ENCODE assay signal across 10 cellular contexts in genomic region chr11:15113381-15113780, GRCh38. TPM values are rescaled to one million over a fixed set of nuclear protein-coding genes. Genes with fewer than 3 reads are reported as not detected.
DNase-seq lines count a peak whose midpoint lies in the region; ATAC-seq and TF ChIP-seq lines count a peak whose summit lies in the region.
"Had no signal": no experiment of that assay in that cellular context is flagged by ENCODE, and none has a peak within 500 bp of the region (broad histone marks: within the 10 kb centered on the region; RNA-seq: fewer than 3 reads in every experiment).

No MANE protein-coding gene starts in this region.

- H3K9me3 ChIP-seq in MM.1S (replicated peaks; ENCODE audit: insufficient read depth, low read length) (no peaks in the 10 kb centered on the region), mesenchymal stem cell (ENCODE audit: control insufficient read depth, low read length) (no peaks in the 10 kb centered on the region)
- H3K9me3 ChIP-seq: left lung had no signal

- peak overlapping the region; percentile 71 for H3K27ac ChIP-seq in MM.1S (ENCODE audit: low read length)
- H3K27ac ChIP-seq in mesenchymal stem cell (ENCODE audit: low read length, poor library complexity, severe bottlenecking) = no peak overlapping the region
- no peak overlapping the region for H3K27ac ChIP-seq in caudate nucleus (ENCODE audit: low read depth, low read length)
- H3K27ac ChIP-seq: left lung had no signal

- H3K9me2 ChIP-seq in MM.1S (replicated peaks; ENCODE audit: insufficient read depth, low read length) = no peaks in the 10 kb centered on the region

- H3K18ac ChIP-seq in mesenchymal stem cell (ENCODE audit: low read depth in 1 of 2, low read length in 2 of 2) = peak overlapping the region; percentile 3 to 48

- no peak overlapping the region for H3K23ac ChIP-seq in mesenchymal stem cell (ENCODE audit: low read length in 2 of 2)

- H3K4me3 ChIP-seq in MM.1S (ENCODE audit: low read length) = no peak overlapping the region
- H3K4me3 ChIP-seq in mesenchymal stem cell (ENCODE audit: insufficient read depth in 1 of 2, low read depth in 1 of 2, low read length in 2 of 2) = no peak overlapping the region
- H3K4me3 ChIP-seq: left lung had no signal

- H3F3A ChIP-seq in MM.1S (ENCODE audit: insufficient read depth, low read length) = peaks cover 4% of the 10 kb centered on the region; the same call in 1 of the 2 replicates

- H3K9me3 Mint-ChIP-seq in endothelial cell (ENCODE audit: unreplicated experiment) = no peaks in the 10 kb centered on the region

- no peak overlapping the region for H3K27ac Mint-ChIP-seq in endothelial cell (ENCODE audit: unreplicated experiment)

- no peaks in the 10 kb centered on the region for H3K79me2 ChIP-seq in MM.1S (ENCODE audit: low read length)

- peaks cover 19% of the 10 kb centered on the region for H3K27me3 Mint-ChIP-seq in endothelial cell (ENCODE audit: unreplicated experiment)

- H3K14ac ChIP-seq in mesenchymal stem cell (ENCODE audit: low read length in 2 of 2) = no peak overlapping the region

- WGBS in mesenchymal stem cell = 98% methylated on average over 5 of the region's 5 CpGs

- TF ChIP-seq CTCF in MM.1S (IDR thresholded peaks at IDR 0.05; ENCODE audit: low read length) (no peak), endothelial cell (IDR thresholded peaks at IDR 0.05; ENCODE audit: unreplicated experiment) (no peak)

- H3K4ac ChIP-seq in mesenchymal stem cell (ENCODE audit: low read depth in 1 of 2, low read length in 2 of 2) = peak overlapping the region in 1 of 2 experiments; percentile 11

- H2BK15ac ChIP-seq in mesenchymal stem cell (ENCODE audit: low read depth, poor library complexity, severe bottlenecking) = peak overlapping the region; percentile 26

- H2BK120ac ChIP-seq in mesenchymal stem cell (ENCODE audit: low read depth, low read length) = no peak overlapping the region

- no peaks in the 10 kb centered on the region for H4K20me1 ChIP-seq in MM.1S (ENCODE audit: insufficient read depth, low read length)

- no peak overlapping the region for H4K91ac ChIP-seq in mesenchymal stem cell (ENCODE audit: low read length)

- H4K8ac ChIP-seq in mesenchymal stem cell (ENCODE audit: low read length) = no peak overlapping the region

- no peaks in the 10 kb centered on the region for H3K79me1 ChIP-seq in mesenchymal stem cell (replicated peaks; ENCODE audit: low read length, poor library complexity, severe bottlenecking)

- no peak overlapping the region for H2AK5ac ChIP-seq in mesenchymal stem cell (ENCODE audit: low read length, severe bottlenecking)

- H3K36me3 ChIP-seq in MM.1S (replicated peaks; ENCODE audit: insufficient read depth, low read length) = no peaks in the 10 kb centered on the region
- no peaks in the 10 kb centered on the region for H3K36me3 ChIP-seq in mesenchymal stem cell (ENCODE audit: control insufficient read depth in 1 of 2, insufficient read depth in 2 of 2, low read depth in 1 of 2, low read length in 2 of 2)
- H3K36me3 ChIP-seq: left lung had no signal

- H2AFZ ChIP-seq in MM.1S (ENCODE audit: low read length) (peak overlapping the region; percentile 64), mesenchymal stem cell (ENCODE audit: low read depth, low read length) (no peak overlapping the region)

- H2BK12ac ChIP-seq in mesenchymal stem cell (ENCODE audit: low read length in 2 of 2) = peak overlapping the region in 1 of 2 experiments; percentile 2

- H3K4me3 Mint-ChIP-seq in endothelial cell (ENCODE audit: unreplicated experiment) = no peak overlapping the region

- H3K27me3 ChIP-seq in MM.1S (replicated peaks; ENCODE audit: insufficient read depth, low read length) (no peaks in the 10 kb centered on the region), mesenchymal stem cell (ENCODE audit: control insufficient read depth in 1 of 2, insufficient read depth in 1 of 2, low read length in 2 of 2) (peaks cover 6 to 28% of the 10 kb centered on the region in 2 experiments)

- H2BK5ac ChIP-seq in mesenchymal stem cell (ENCODE audit: low read depth, low read length, poor library complexity, severe bottlenecking) = no peak overlapping the region

- ATAC-seq in GM18861 (IDR thresholded peaks at IDR 0.05; ENCODE audit: unreplicated experiment) (peak; percentile 96), HG02623 (IDR thresholded peaks at IDR 0.05; ENCODE audit: unreplicated experiment) (peak; percentile 95)
- ATAC-seq: left lung had no signal

- peaks cover 4% of the 10 kb centered on the region for H3K4me1 Mint-ChIP-seq in endothelial cell (ENCODE audit: unreplicated experiment)

- H3K4me2 ChIP-seq in MM.1S (ENCODE audit: low read depth, low read length) = peak overlapping the region; percentile 54
- H3K4me2 ChIP-seq in mesenchymal stem cell (ENCODE audit: low read length, poor library complexity, severe bottlenecking) = no peak overlapping the region

- DNase-seq in MM.1S (peak; percentile 82), mesenchymal stem cell (no peak), NCI-H345 (lab: John Stamatoyannopoulos, UW) (no peak), NCI-H1694 treated with DMSO at 0.1 percent for 48 hours (lab: John Stamatoyannopoulos, UW) (no peak), caudate nucleus (lab: John Stamatoyannopoulos, UW) (no peak), endothelial cell (ENCODE audit: low spot score) (no peak)

- H3K4me1 ChIP-seq in MM.1S (ENCODE audit: low read length) = peaks cover 11% of the 10 kb centered on the region
- H3K4me1 ChIP-seq in mesenchymal stem cell (ENCODE audit: control insufficient read depth, insufficient read depth, low read depth, low read length) = peaks cover 10% of the 10 kb centered on the region
- H3K4me1 ChIP-seq: left lung had no signal

- peak overlapping the region; percentile 29; the same call in 1 of the 2 replicates for H3K9ac ChIP-seq in MM.1S (ENCODE audit: low read length)
- no peak overlapping the region for H3K9ac ChIP-seq in mesenchymal stem cell (ENCODE audit: low read length)

- no peaks in the 10 kb centered on the region for H3K36me3 Mint-ChIP-seq in endothelial cell (ENCODE audit: low read depth, unreplicated experiment)

RNA-seq across cellular contexts. Expression of gene INSC, which starts 1.3 kb away (rescaled TPM):
- polyA plus RNA-seq in mesenchymal stem cell (2013, experiment 1 of 2) = 18.2 TPM
- polyA plus RNA-seq in mesenchymal stem cell (2013, experiment 2 of 2) = 18.3 TPM
- total RNA-seq in endothelial cell (ENCODE audit: unreplicated experiment) = 0.23 TPM
- total RNA-seq: subcutaneous adipose tissue had no signal

RNA-seq across cellular contexts. Expression of gene CALCB, which starts 40.0 kb away (rescaled TPM):
- not detected for polyA plus RNA-seq in mesenchymal stem cell (2013, experiment 1 of 2)
- polyA plus RNA-seq in mesenchymal stem cell (2013, experiment 2 of 2) = not detected
- 0.28 TPM for total RNA-seq in endothelial cell (ENCODE audit: unreplicated experiment)
